ENCODE assay signal across 10 cellular contexts in the genomic region with DNA sequence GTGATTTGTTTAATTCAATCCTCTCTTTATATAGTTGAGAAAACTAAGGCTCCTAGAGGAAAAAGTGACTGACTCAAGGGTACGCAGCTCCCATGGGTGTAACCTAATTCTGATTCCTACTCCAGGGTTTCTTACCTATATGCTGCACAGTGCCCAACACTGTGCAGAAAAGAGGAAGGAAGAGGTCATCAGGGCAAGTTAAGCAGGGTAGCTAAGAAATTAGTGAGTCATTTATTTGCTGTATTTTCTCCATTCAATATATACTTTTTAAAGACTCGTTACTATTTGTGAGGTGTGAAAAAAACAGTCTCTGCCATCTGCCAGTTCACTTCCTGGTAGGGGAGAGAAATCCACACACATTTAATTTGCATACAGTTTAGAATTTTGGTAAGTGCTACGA.
DNase-seq lines count a peak whose midpoint lies in the region; ATAC-seq and TF ChIP-seq lines count a peak whose summit lies in the region.
"Had no signal": no experiment of that assay in that cellular context is flagged by ENCODE, and none has a peak within 500 bp of the region (broad histone marks: within the 10 kb centered on the region; RNA-seq: fewer than 3 reads in every experiment).

No MANE protein-coding gene starts in this region.

- H3K27me3 ChIP-seq in PC-3 (ENCODE audit: low read length) (no peaks in the 10 kb centered on the region), skeletal muscle satellite cell (ENCODE audit: control insufficient read depth, insufficient read depth, low read length) (peaks cover 27% of the 10 kb centered on the region)

- H3K4me3 ChIP-seq in PC-3 (ENCODE audit: low read length) (0 out of 2 replicates have a peak overlapping the region, but pooled peaks have one; percentile 27), skeletal muscle satellite cell (ENCODE audit: low read length) (no peak overlapping the region)

- ATAC-seq in HG02973 (IDR thresholded peaks at IDR 0.05; ENCODE audit: unreplicated experiment) (peak; percentile 26), PC-3 (no peak), HG03442 (IDR thresholded peaks at IDR 0.05; ENCODE audit: unreplicated experiment) (no peak)

- H3K27ac ChIP-seq in PC-3 (ENCODE audit: low read length): no peak overlapping the region

- H3K9me3 ChIP-seq in PC-3 (ENCODE audit: low read length): no peaks in the 10 kb centered on the region
- H3K9me3 ChIP-seq in skeletal muscle satellite cell (replicated peaks; ENCODE audit: low read length): no peaks in the 10 kb centered on the region

- no TSS peak for BruUV-seq in PC-3 (replicated peaks; lab: Mats Ljungman, UMichigan)

- H4K20me1 ChIP-seq in PC-3 (ENCODE audit: low read length): no peaks in the 10 kb centered on the region

- no peak overlapping the region for H3K9ac ChIP-seq in PC-3 (ENCODE audit: low read length)
- peak overlapping the region; percentile 1 for H3K9ac ChIP-seq in skeletal muscle satellite cell (ENCODE audit: low read depth, low read length)

- POLR2A ChIA-PET in PC-3 (lab: Charles Lee; ENCODE audit: unreplicated experiment): no interaction called here

- H3K4me1 ChIP-seq in PC-3 (ENCODE audit: insufficient read depth, low read length): no peaks in the 10 kb centered on the region
- peaks cover 12% of the 10 kb centered on the region for H3K4me1 ChIP-seq in skeletal muscle satellite cell (ENCODE audit: control insufficient read depth, insufficient read depth, low read length)

- peak overlapping the region; percentile 50 for H2AFZ ChIP-seq in PC-3 (ENCODE audit: low read length)

- no peaks in the 10 kb centered on the region for H3K79me2 ChIP-seq in PC-3 (ENCODE audit: low read length)

- DNase-seq in DMS53 (lab: John Stamatoyannopoulos, UW) (peak; percentile 30), DMS53 treated with DMSO at 0.1 percent for 48 hours (lab: John Stamatoyannopoulos, UW; ENCODE audit: unreplicated experiment) (no peak), PC-3 (no peak), NCI-H2029 treated with DMSO at 0.1 percent for 48 hours (lab: John Stamatoyannopoulos, UW) (no peak), DMS79 (lab: John Stamatoyannopoulos, UW) (no peak)
- DNase-seq: effector CD8-positive, alpha-beta T cell; NCI-H187 had no signal

- H3K4me2 ChIP-seq in PC-3 (ENCODE audit: low read length): peak overlapping the region; percentile 60; the same call in 1 of the 2 replicates
- H3K4me2 ChIP-seq in skeletal muscle satellite cell (ENCODE audit: low read length): peak overlapping the region; percentile 64

- no peaks in the 10 kb centered on the region for H3K9me2 ChIP-seq in PC-3 (replicated peaks; ENCODE audit: low read length)

- CTCF ChIA-PET in PC-3 (lab: Charles Lee): interaction anchor here (0.5 kb wide), 1 partner anchor 1674 kb away, joined by 3 read pairs; no protein-coding TSS in a partner anchor

- H3F3A ChIP-seq in PC-3 (ENCODE audit: low read length, unreplicated experiment): no peaks in the 10 kb centered on the region

- no peak for TF ChIP-seq CTCF in PC-3 (conservative IDR thresholded peaks at IDR 0.05; ENCODE audit: low read depth, low read length)

- intact Hi-C loops in PC-3 (cut with micrococcal nuclease): no loop called here

- no peaks in the 10 kb centered on the region for H3K36me3 ChIP-seq in PC-3 (ENCODE audit: low read depth, low read length)
- H3K36me3 ChIP-seq in skeletal muscle satellite cell (ENCODE audit: insufficient read depth, low read length): no peaks in the 10 kb centered on the region
